Comparison of ENCODE assay signal across 10 cellular contexts in genomic region chr12:6322969-6323339, GRCh38. TPM values are rescaled to one million over a fixed set of nuclear protein-coding genes. Genes with fewer than 3 reads are reported as not detected.
DNase-seq lines count a peak whose midpoint lies in the region; ATAC-seq lines count a peak whose summit lies in the region.
"Had no signal": no experiment of that assay in that cellular context is flagged by ENCODE, and none has a peak within 500 bp of the region (broad histone marks: within the 10 kb centered on the region; RNA-seq: fewer than 3 reads in every experiment).

No MANE protein-coding gene starts in this region.

- peak; percentile 27 for ATAC-seq in GM18907 (IDR thresholded peaks at IDR 0.05; ENCODE audit: unreplicated experiment)
- ATAC-seq in HG03159 (IDR thresholded peaks at IDR 0.05; ENCODE audit: unreplicated experiment): peak; percentile 26
- peak; percentile 0 for ATAC-seq in sciatic nerve

- DNase-seq in caudate nucleus (lab: John Stamatoyannopoulos, UW): no peak
- no peak for DNase-seq in sciatic nerve (ENCODE audit: low spot score)
- DNase-seq in NCI-H345 treated with DMSO at 0.1 percent for 48 hours (lab: John Stamatoyannopoulos, UW; ENCODE audit: unreplicated experiment): no peak
- no peak for DNase-seq in anterior cingulate cortex (lab: John Stamatoyannopoulos, UW)
- no peak for DNase-seq in HT-29 (ENCODE audit: low spot score)
- DNase-seq in T-helper 9 cell: no peak
- DNase-seq: NCI-H510A had no signal

- intact Hi-C loops in sciatic nerve (cut with DNase I): no loop called here

- H3K27ac ChIP-seq in caudate nucleus (ENCODE audit: low read depth, low read length): peak overlapping the region; percentile 31

RNA-seq across cellular contexts. Expression of gene PLEKHG6, which starts 12.5 kb away (rescaled TPM):
- total RNA-seq in sciatic nerve: 5.2 TPM
- 90.1 and 94.8 TPM in 2 replicates for total RNA-seq in HT-29 (2014; rRNA removed; shearing (Covaris generic))
- total RNA-seq: dermis blood vessel endothelial cell had no signal

RNA-seq across cellular contexts. Expression of gene TNFRSF1A, which starts 18.9 kb away (rescaled TPM):
- total RNA-seq in sciatic nerve: 215 TPM
- 91.9 and 94.5 TPM in 2 replicates for total RNA-seq in HT-29 (2014; rRNA removed; shearing (Covaris generic))

RNA-seq across cellular contexts. Expression of gene SCNN1A, which starts 52.4 kb away (rescaled TPM):
- 16.8 TPM for total RNA-seq in sciatic nerve
- total RNA-seq in HT-29 (2014; rRNA removed; shearing (Covaris generic)): 161 and 221 TPM in 2 replicates

Comparison
In these comparisons a context has a peak if more than half of its experiments do, and no peak if none do; other contexts are left out.
1. RNA of gene PLEKHG6, which starts 12.5 kb away (total RNA-seq): 90.1 to 94.8 TPM in HT-29; 5.2 TPM in sciatic nerve (single experiment); every median in the first group is over 10 times any median in the second.
2. Peak in every context shown above with its lines, with median percentiles within 50 percentile points of each other: ATAC-seq.